In genomic region chr19:50419022-50419579, GRCh38 we compare ENCODE assay signal across 1 cellular context.
TF ChIP-seq lines count a peak whose summit lies in the region.

No MANE protein-coding gene starts in this region.

TF ChIP-seq in endothelial cell of umbilical vein, 7 proteins besides CTCF, POLR2A, EP300 and RAD21:
- no peak for TF ChIP-seq GATA2 (IDR thresholded peaks at IDR 0.05; ENCODE audit: insufficient read depth, insufficient read length, low read depth, low read length)
- TF ChIP-seq JUN (IDR thresholded peaks at IDR 0.05; ENCODE audit: borderline replicate concordance, insufficient read depth, insufficient read length, low read depth) = no peak
- TF ChIP-seq EZH2 (IDR thresholded peaks at IDR 0.05; ENCODE audit: borderline replicate concordance, low read depth, low read length, severe bottlenecking) = peak; percentile 85
- TF ChIP-seq MYC (IDR thresholded peaks at IDR 0.05; ENCODE audit: low read depth, low read length) = no peak
- TF ChIP-seq FOS (IDR thresholded peaks at IDR 0.05; ENCODE audit: borderline replicate concordance, insufficient read depth, low read length) = no peak
